Comparison of ENCODE assay signal across 8 cellular contexts in genomic region chr1:27668808-27669723, GRCh38. TPM values are rescaled to one million over a fixed set of nuclear protein-coding genes. Genes with fewer than 3 reads are reported as not detected.
DNase-seq lines count a peak whose midpoint lies in the region; ATAC-seq, FAIRE-seq and TF ChIP-seq lines count a peak whose summit lies in the region.

No MANE protein-coding gene starts in this region.

- no peak for TF ChIP-seq POLR2A in GM12891 (IDR thresholded peaks at IDR 0.05; ENCODE audit: low read depth, low read length)

- peak; percentile 95 for TF ChIP-seq CTCF in 22Rv1 (IDR thresholded peaks at IDR 0.05)

- H3K27ac ChIP-seq in 22Rv1, result no peak overlapping the region

- DNase-seq in GM12891 (ENCODE audit: insufficient read length, low spot score), result peak; percentile 65
- DNase-seq in NCI-H2171 treated with DMSO at 0.1 percent for 48 hours (lab: John Stamatoyannopoulos, UW), result peak; percentile 71
- peak; percentile 90 for DNase-seq in activated CD4-positive, alpha-beta T cell treated with anti-CD3 and anti-CD28 coated beads, Interleukin-2, amount 50 U/mL, for 1 hour
- DNase-seq in dedifferentiated amniotic fluid mesenchymal stem cell (ENCODE audit: extremely low spot score), result peak; percentile 15
- DNase-seq in lung microvascular endothelial cell (ENCODE audit: low read depth in 2 of 2), result peak; percentile 61 to 71
- DNase-seq in stimulated activated CD4-positive, alpha-beta T cell treated with anti-CD3 and anti-CD28 coated beads, TNF-alpha, amount 100 ng/mL, for 48 hours (ENCODE audit: low read depth in 3 of 3), result peak; percentile 74 to 87 (median 79)

- no peak for ATAC-seq in GM18861 (IDR thresholded peaks at IDR 0.05; ENCODE audit: unreplicated experiment)

- peak; percentile 94 for FAIRE-seq in GM12891 (lab: Jason Lieb, UNC)

TF ChIP-seq in GM12891, 5 proteins besides CTCF, POLR2A, EP300 and RAD21:
- TF ChIP-seq POU2F2 (IDR thresholded peaks at IDR 0.05; ENCODE audit: low read depth, low read length), result peak; percentile 49; the same call in 1 of the 2 replicates
- TF ChIP-seq SPI1 (IDR thresholded peaks at IDR 0.05; ENCODE audit: low read depth, low read length), result no peak

RNA-seq across cellular contexts. Expression of gene IFI6, which starts 2.9 kb away (rescaled TPM):
- polyA plus RNA-seq in GM12891 (2012; ENCODE audit: low read depth, missing spikeins), result 77.6 TPM
- 19.2 and 21.4 TPM in 2 replicates for total RNA-seq in lung microvascular endothelial cell

RNA-seq across cellular contexts. Expression of gene FGR, which starts 34.1 kb away (rescaled TPM):
- 57.1 TPM for polyA plus RNA-seq in GM12891 (2012; ENCODE audit: low read depth, missing spikeins)
- total RNA-seq in lung microvascular endothelial cell, result under 0.01 and 0.20 TPM in 2 replicates

RNA-seq across cellular contexts. Expression of gene FAM76A, which starts 56.7 kb away (rescaled TPM):
- polyA plus RNA-seq in GM12891 (2012; ENCODE audit: low read depth, missing spikeins), result 2.0 TPM
- 5.4 and 9.1 TPM in 2 replicates for total RNA-seq in lung microvascular endothelial cell

Comparison
In these comparisons a context has a peak if more than half of its experiments do, and no peak if none do; other contexts are left out.
1. DNase-seq: peak in every context shown above with its lines; median percentile 90 in activated CD4-positive, alpha-beta T cell treated with anti-CD3 and anti-CD28 coated beads, Interleukin-2, amount 50 U/mL, for 1 hour; 79 in stimulated activated CD4-positive, alpha-beta T cell treated with anti-CD3 and anti-CD28 coated beads, TNF-alpha, amount 100 ng/mL, for 48 hours; 71 in NCI-H2171 treated with DMSO at 0.1 percent for 48 hours; 66 in lung microvascular endothelial cell; 65 in GM12891; 15 in dedifferentiated amniotic fluid mesenchymal stem cell.